Comparison of ENCODE assay signal across 9 cellular contexts in genomic region chr1:227947425-227947677, GRCh38. TPM values are rescaled to one million over a fixed set of nuclear protein-coding genes. Genes with fewer than 3 reads are reported as not detected.
DNase-seq lines count a peak whose midpoint lies in the region; ATAC-seq and TF ChIP-seq lines count a peak whose summit lies in the region.
"Had no signal": no experiment of that assay in that cellular context is flagged by ENCODE, and none has a peak within 500 bp of the region (broad histone marks: within the 10 kb centered on the region; RNA-seq: fewer than 3 reads in every experiment).

No MANE protein-coding gene starts in this region.

- no peaks in the 10 kb centered on the region for H3K9me3 Mint-ChIP-seq in naive thymus-derived CD4-positive, alpha-beta T cell

- no peaks in the 10 kb centered on the region for H4K20me1 ChIP-seq in KMS-11 (ENCODE audit: insufficient read depth)

- intact Hi-C loops in dorsolateral prefrontal cortex (cut with DNase I) (loop anchor here (2.0 to 5.0 kb wide), 3 partner anchors 185 to 467 kb away; no protein-coding TSS in a partner anchor), left colon (cut with DNase I, micrococcal nuclease) (loop anchor here (5.0 to 10.0 kb wide), 2 partner anchors 185 to 193 kb away; no protein-coding TSS in a partner anchor)
- intact Hi-C loops in naive thymus-derived CD4-positive, alpha-beta T cell (cut with micrococcal nuclease): loop anchor here (2.0 to 5.0 kb wide), 3 partner anchors 60 to 467 kb away; no protein-coding TSS in a partner anchor

- POLR2A ChIA-PET in naive thymus-derived CD4-positive, alpha-beta T cell (lab: Charles Lee): no interaction called here

- H3K36me3 ChIP-seq in KMS-11 (ENCODE audit: insufficient read depth): no peaks in the 10 kb centered on the region
- no peaks in the 10 kb centered on the region for H3K36me3 ChIP-seq in naive thymus-derived CD4-positive, alpha-beta T cell (ENCODE audit: control insufficient read depth in 2 of 3, insufficient read depth in 3 of 3, low read length in 3 of 3)

- H3K4me1 ChIP-seq in KMS-11 (ENCODE audit: low read depth, poor library complexity, severe bottlenecking): no peaks in the 10 kb centered on the region
- peaks cover 0 to 7% of the 10 kb centered on the region in 2 donors for H3K4me1 ChIP-seq in naive thymus-derived CD4-positive, alpha-beta T cell (ENCODE audit: control insufficient read depth in 2 of 2, insufficient read depth in 2 of 2, low read length in 2 of 2)

- H3K4me3 ChIP-seq in KMS-11 (IDR thresholded peaks at IDR 0.05; ENCODE audit: insufficient read depth, low read depth, low read length) (peak overlapping the region; percentile 14), dorsolateral prefrontal cortex (peak overlapping the region; percentile 1 to 69 (median 50))
- H3K4me3 ChIP-seq in naive thymus-derived CD4-positive, alpha-beta T cell (ENCODE audit: low read length): peak overlapping the region; percentile 17

- H3K36me3 Mint-ChIP-seq in naive thymus-derived CD4-positive, alpha-beta T cell: no peaks in the 10 kb centered on the region

- H3K27me3 Mint-ChIP-seq in naive thymus-derived CD4-positive, alpha-beta T cell: peaks cover 8 to 34% (median 13%) of the 10 kb centered on the region in 5 donors

- H3K27ac ChIP-seq in KMS-11 (no peak overlapping the region), dorsolateral prefrontal cortex (no peak overlapping the region)
- H3K27ac ChIP-seq in naive thymus-derived CD4-positive, alpha-beta T cell (ENCODE audit: low read depth, low read length): no peak overlapping the region

- TF ChIP-seq CTCF in KMS-11 (conservative IDR thresholded peaks at IDR 0.05; ENCODE audit: low read depth, low read length) (no peak), dorsolateral prefrontal cortex (IDR thresholded peaks at IDR 0.05 in 54 of 56, conservative IDR thresholded peaks at IDR 0.05 in 2 of 56; ENCODE audit: low read depth in 1 of 56, partially characterized antibody in 56 of 56) (no peak)

- DNase-seq in AG20443 (ENCODE audit: low spot score): peak; percentile 69
- peak in 2 of 10 donors; percentile 13 to 30 for DNase-seq in dorsolateral prefrontal cortex
- no peak for DNase-seq in naive thymus-derived CD4-positive, alpha-beta T cell
- DNase-seq in left colon: no peak
- DNase-seq: activated gamma-delta T cell treated with Interleukin-2 at 50 U/mL for 16 hours had no signal

- H3K4me3 Mint-ChIP-seq in naive thymus-derived CD4-positive, alpha-beta T cell: peak overlapping the region; percentile 59 to 87 (median 72)

- no peaks in the 10 kb centered on the region for H3K79me2 ChIP-seq in KMS-11 (ENCODE audit: insufficient read depth, low read depth)

- CTCF ChIA-PET in naive thymus-derived CD4-positive, alpha-beta T cell (lab: Charles Lee): interaction anchor here (2.2 to 2.9 kb wide), 2 partner anchors 98 to 186 kb away, joined by 9 to 21 read pairs; no protein-coding TSS in a partner anchor

- no peak overlapping the region for H3K27ac Mint-ChIP-seq in naive thymus-derived CD4-positive, alpha-beta T cell

- peaks cover 5 to 12% (median 8%) of the 10 kb centered on the region in 7 donors for H3K4me1 Mint-ChIP-seq in naive thymus-derived CD4-positive, alpha-beta T cell

- peak overlapping the region; percentile 76 for H3K4me2 ChIP-seq in KMS-11

- H3K9me3 ChIP-seq in naive thymus-derived CD4-positive, alpha-beta T cell (ENCODE audit: control insufficient read depth in 2 of 3, low read length in 3 of 3): no peaks in the 10 kb centered on the region

- TF ChIP-seq POLR2A in GM18505 (IDR thresholded peaks at IDR 0.05; ENCODE audit: borderline replicate concordance, extremely low read depth, insufficient read depth, insufficient read length): no peak

- H3K9ac ChIP-seq in KMS-11: no peak overlapping the region

- no peak overlapping the region for H2AFZ ChIP-seq in KMS-11 (ENCODE audit: low read depth)

- no peak for ATAC-seq in naive thymus-derived CD4-positive, alpha-beta T cell
- ATAC-seq in HG03139 (IDR thresholded peaks at IDR 0.05; ENCODE audit: unreplicated experiment) (no peak), left colon (no peak), HG03097 (IDR thresholded peaks at IDR 0.05; ENCODE audit: low FRiP score, unreplicated experiment) (no peak), GM18505 (IDR thresholded peaks at IDR 0.05; ENCODE audit: unreplicated experiment) (no peak)

- H3K27me3 ChIP-seq in KMS-11 (ENCODE audit: insufficient read depth, low read depth) (peaks cover 5% of the 10 kb centered on the region; the same call in 1 of the 2 replicates), dorsolateral prefrontal cortex (peaks cover 0 to 35% (median 11%) of the 10 kb centered on the region in 45 donors)
- H3K27me3 ChIP-seq in naive thymus-derived CD4-positive, alpha-beta T cell (ENCODE audit: control insufficient read depth in 2 of 2, insufficient read depth in 2 of 2, low read length in 2 of 2): no peaks in the 10 kb centered on the region

RNA-seq across cellular contexts. Expression of gene WNT9A, which starts 0.4 kb away (rescaled TPM):
- total RNA-seq in dorsolateral prefrontal cortex: 1 to 10 TPM in 72 of 120 experiments, under 1 TPM in 48; 0.24 to 3.3 (median 1.2) TPM
- under 1 TPM in 1 of 5 experiments, not detected in 4; 0.29 TPM for total RNA-seq in naive thymus-derived CD4-positive, alpha-beta T cell
- not detected for polyA plus RNA-seq in naive thymus-derived CD4-positive, alpha-beta T cell
- 1 to 10 TPM; 2.2 to 2.6 TPM for total RNA-seq in left colon

RNA-seq across cellular contexts. Expression of gene WNT3A, which starts 59.4 kb away (rescaled TPM):
- total RNA-seq in dorsolateral prefrontal cortex: not detected
- total RNA-seq in naive thymus-derived CD4-positive, alpha-beta T cell: not detected
- not detected for polyA plus RNA-seq in naive thymus-derived CD4-positive, alpha-beta T cell
- under 1 TPM in 1 of 2 donors, not detected in 1; 0.14 TPM for total RNA-seq in left colon
